8 cellular contexts compared by ENCODE assay signal in the genomic region with DNA sequence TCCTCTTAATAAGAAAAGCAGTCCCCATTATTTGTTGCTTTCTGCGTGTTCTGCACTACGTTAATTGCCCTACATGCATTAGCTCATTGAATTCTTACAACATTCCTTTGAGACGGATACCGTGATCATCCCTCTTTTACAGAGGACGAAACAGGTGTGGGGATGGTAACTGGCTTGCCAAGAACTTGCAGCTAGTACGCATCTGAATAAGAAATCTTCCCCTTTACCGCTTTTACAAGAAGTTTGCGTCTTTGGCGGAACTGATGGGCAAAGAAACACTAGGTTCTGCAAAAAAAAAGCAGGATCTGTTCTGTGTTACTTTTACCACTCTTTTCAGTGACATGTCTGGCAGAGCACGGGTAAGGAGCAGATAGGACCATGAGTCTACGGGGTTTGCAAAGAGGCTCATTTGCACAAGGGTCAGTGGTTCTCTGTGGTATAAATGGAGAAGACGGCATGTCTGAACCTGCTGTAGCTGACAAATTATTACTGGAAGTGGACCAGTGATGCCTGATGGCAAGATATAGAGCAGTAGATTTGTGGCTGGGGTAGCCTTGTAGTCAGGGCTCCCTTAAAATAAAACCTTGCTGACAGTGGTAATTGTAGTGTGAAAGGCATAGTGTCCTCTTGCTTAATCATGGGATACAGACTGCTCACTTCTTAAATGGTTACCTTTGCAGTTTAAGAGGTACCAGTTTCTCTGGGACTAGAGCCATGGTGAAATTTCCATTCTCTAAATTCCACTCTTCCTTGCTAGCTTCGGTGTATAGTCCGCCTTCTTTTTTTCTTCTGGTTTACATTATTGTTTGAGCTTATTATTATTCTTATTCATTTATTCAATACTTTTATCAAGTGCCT. TPM values are rescaled to one million over a fixed set of nuclear protein-coding genes. Genes with fewer than 3 reads are reported as not detected.
DNase-seq lines count a peak whose midpoint lies in the region; ATAC-seq and TF ChIP-seq lines count a peak whose summit lies in the region.

No MANE protein-coding gene starts in this region.

- BruUV-seq in Caco-2 (replicated peaks; lab: Mats Ljungman, UMichigan) = TSS peak; percentile 20

- no peak overlapping the region for H3K27ac ChIP-seq in suprapubic skin

- H3K27me3 ChIP-seq in Caco-2 (replicated peaks; ENCODE audit: control insufficient read depth, insufficient read depth, low read length) = no peaks in the 10 kb centered on the region
- no peaks in the 10 kb centered on the region for H3K27me3 ChIP-seq in suprapubic skin

- H3K4me1 Mint-ChIP-seq in Caco-2 (ENCODE audit: low read depth, unreplicated experiment) = peaks cover 11% of the 10 kb centered on the region
- H3K4me1 Mint-ChIP-seq in activated naive CD8-positive, alpha-beta T cell treated with anti-CD3 and anti-CD28 coated beads, Interleukin-2, amount 50 U/mL, for 24 hours = peaks cover 42% of the 10 kb centered on the region

- TF ChIP-seq POLR2A in suprapubic skin (IDR thresholded peaks at IDR 0.05) = no peak

- H3K4me1 ChIP-seq in Caco-2 (peaks cover 15% of the 10 kb centered on the region; the same call in 1 of the 2 replicates), suprapubic skin (peaks cover 42% of the 10 kb centered on the region)

- POLR2A ChIA-PET in Caco-2 (lab: Charles Lee) = no interaction called here

- H3K9me3 ChIP-seq in Caco-2 = no peaks in the 10 kb centered on the region
- no peaks in the 10 kb centered on the region for H3K9me3 ChIP-seq in suprapubic skin

- peak overlapping the region; percentile 79 for H3K4me3 Mint-ChIP-seq in Caco-2 (ENCODE audit: unreplicated experiment)
- peak overlapping the region; percentile 92 for H3K4me3 Mint-ChIP-seq in activated naive CD8-positive, alpha-beta T cell treated with anti-CD3 and anti-CD28 coated beads, Interleukin-2, amount 50 U/mL, for 24 hours

- CTCF ChIA-PET in Caco-2 (lab: Charles Lee) = interaction anchor here (1.2 kb wide), 1 partner anchor 59 kb away, joined by 3 read pairs; no protein-coding TSS in a partner anchor

- H3K36me3 ChIP-seq in Caco-2 (ENCODE audit: control insufficient read depth, insufficient read depth, low read length) = no peaks in the 10 kb centered on the region
- peaks cover 12% of the 10 kb centered on the region for H3K36me3 ChIP-seq in suprapubic skin

- TF ChIP-seq EP300 in suprapubic skin (IDR thresholded peaks at IDR 0.05) = no peak

- intact Hi-C loops in Caco-2 (cut with micrococcal nuclease; ENCODE audit: unreplicated experiment) = no loop called here

- 17% methylated on average over 14 of the region's 14 CpGs for WGBS in suprapubic skin

- H3K4me3 ChIP-seq in Caco-2 (ENCODE audit: low read depth, low read length) (peak overlapping the region; percentile 82), LNCaP clone FGC (ENCODE audit: low read depth, low read length) (peak overlapping the region; percentile 96), suprapubic skin (peak overlapping the region; percentile 87)

- no peak for DNase-seq in Caco-2
- DNase-seq in LNCaP clone FGC (ENCODE audit: low read depth) = no peak
- DNase-seq in activated naive CD8-positive, alpha-beta T cell treated with anti-CD3 and anti-CD28 coated beads, Interleukin-2, amount 50 U/mL, for 24 hours = no peak
- peak; percentile 14 for DNase-seq in iris pigment epithelial cell (ENCODE audit: low read depth)
- DNase-seq in suprapubic skin (ENCODE audit: low spot score in 2 of 2) = no peak
- DNase-seq in stimulated activated naive CD4-positive, alpha-beta T cell treated with Interleukin-2 at 50 U/mL for 16 hours (lab: John Stamatoyannopoulos, UW) = no peak
- no peak for DNase-seq in central memory CD4-positive, alpha-beta T cell
- no peak for DNase-seq in NCI-H345 treated with DMSO at 0.1 percent for 48 hours (lab: John Stamatoyannopoulos, UW; ENCODE audit: unreplicated experiment)

- TF ChIP-seq CTCF in Caco-2 (IDR thresholded peaks at IDR 0.05; ENCODE audit: insufficient read depth in 1 of 2, low read depth in 1 of 2, low read length in 1 of 2, severe bottlenecking in 1 of 2, unreplicated experiment in 1 of 2) (no peak), LNCaP clone FGC (IDR thresholded peaks at IDR 0.05; ENCODE audit: control insufficient read depth, extremely low read depth, insufficient read depth) (no peak), suprapubic skin (IDR thresholded peaks at IDR 0.05) (no peak)

- ATAC-seq in activated naive CD8-positive, alpha-beta T cell treated with anti-CD3 and anti-CD28 coated beads, Interleukin-2, amount 50 U/mL, for 24 hours = no peak

- H3K36me3 Mint-ChIP-seq in Caco-2 (ENCODE audit: insufficient read depth, unreplicated experiment) = peaks cover 24% of the 10 kb centered on the region
- H3K36me3 Mint-ChIP-seq in activated naive CD8-positive, alpha-beta T cell treated with anti-CD3 and anti-CD28 coated beads, Interleukin-2, amount 50 U/mL, for 24 hours (ENCODE audit: low read depth) = peaks cover 18% of the 10 kb centered on the region

- H3K27ac Mint-ChIP-seq in Caco-2 (ENCODE audit: unreplicated experiment) = no peak overlapping the region
- peak overlapping the region; percentile 56 for H3K27ac Mint-ChIP-seq in activated naive CD8-positive, alpha-beta T cell treated with anti-CD3 and anti-CD28 coated beads, Interleukin-2, amount 50 U/mL, for 24 hours

- H3K9me3 Mint-ChIP-seq in Caco-2 (ENCODE audit: unreplicated experiment) = no peaks in the 10 kb centered on the region
- no peaks in the 10 kb centered on the region for H3K9me3 Mint-ChIP-seq in activated naive CD8-positive, alpha-beta T cell treated with anti-CD3 and anti-CD28 coated beads, Interleukin-2, amount 50 U/mL, for 24 hours

- no peaks in the 10 kb centered on the region for H3K27me3 Mint-ChIP-seq in Caco-2 (ENCODE audit: insufficient read depth, unreplicated experiment)
- H3K27me3 Mint-ChIP-seq in activated naive CD8-positive, alpha-beta T cell treated with anti-CD3 and anti-CD28 coated beads, Interleukin-2, amount 50 U/mL, for 24 hours = no peaks in the 10 kb centered on the region

RNA-seq across cellular contexts. Expression of gene CCP110, which starts 1.4 kb away (rescaled TPM):
- total RNA-seq in Caco-2 (2022) (7.5 and 9.4 TPM in 2 replicates), suprapubic skin (10 to 100 TPM in 3 of 4 donors, 1 to 10 TPM in 1; 8.4 to 21.0 (median 13.5) TPM)

RNA-seq across cellular contexts. Expression of gene GDE1, which starts 3.2 kb away (rescaled TPM):
- total RNA-seq in Caco-2 (2022) (48.2 and 48.7 TPM in 2 replicates), suprapubic skin (10 to 100 TPM; 32.7 to 58.1 (median 44.7) TPM)

RNA-seq across cellular contexts. Expression of gene VPS35L, which starts 30.4 kb away (rescaled TPM):
- total RNA-seq in Caco-2 (2022) (5.4 and 7.2 TPM in 2 replicates), suprapubic skin (10 to 100 TPM; 16.3 to 30.4 (median 20.7) TPM)
